8 cellular contexts compared by ENCODE assay signal in the genomic region with DNA sequence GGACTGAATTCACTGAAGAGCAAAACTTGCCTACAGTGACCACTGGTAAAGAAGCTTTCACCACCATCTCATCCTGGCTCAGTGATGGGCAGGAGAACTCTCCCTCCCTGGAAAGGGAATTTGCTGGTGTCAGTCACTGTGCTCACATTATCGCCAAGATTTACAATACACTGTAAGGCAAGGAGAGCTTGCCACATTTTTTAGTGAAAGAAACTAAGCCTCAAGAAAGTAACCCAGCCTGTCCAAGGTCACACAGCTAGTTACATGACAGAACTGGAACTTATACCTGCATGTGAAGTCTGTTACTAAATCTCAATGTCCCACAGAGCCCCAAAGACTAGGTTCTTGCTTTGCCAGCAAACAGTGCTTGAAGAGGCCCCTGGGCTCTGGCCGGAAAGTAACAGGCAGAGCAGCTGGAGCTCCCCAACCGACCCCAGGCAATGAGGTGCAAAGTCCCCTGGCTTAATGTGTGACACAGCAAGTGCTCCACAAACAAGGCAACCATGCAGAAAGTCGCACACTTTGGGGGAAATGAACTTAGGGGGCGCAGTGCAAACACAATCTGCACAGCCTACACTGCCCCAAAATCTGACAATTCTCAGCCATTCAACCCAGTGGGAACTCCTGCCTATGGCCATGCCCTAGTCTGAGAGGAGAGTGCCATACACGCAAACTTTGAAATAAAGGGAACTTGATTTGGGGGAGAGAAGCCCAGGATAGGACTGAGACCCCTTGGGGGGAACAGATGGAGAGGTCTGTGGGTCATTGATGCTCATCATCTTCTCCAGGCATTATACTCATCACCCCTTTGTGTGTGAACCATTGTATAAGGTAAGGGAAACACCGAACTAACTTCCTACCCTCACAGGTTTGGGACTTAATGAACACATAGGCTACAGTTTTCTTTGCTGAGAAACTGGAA. TPM values are rescaled to one million over a fixed set of nuclear protein-coding genes. Genes with fewer than 3 reads are reported as not detected.
DNase-seq lines count a peak whose midpoint lies in the region; ATAC-seq lines count a peak whose summit lies in the region.

No MANE protein-coding gene starts in this region.

- CTCF ChIA-PET in CD4-positive, alpha-beta memory T cell (lab: Charles Lee; ENCODE audit: partially characterized antibody), result interaction anchor here (1.0 to 13.8 kb wide), 8 partner anchors 15 to 108 kb away, joined by 3 to 581 read pairs (median 5); no protein-coding TSS in a partner anchor

- POLR2A ChIA-PET in CD4-positive, alpha-beta memory T cell (lab: Charles Lee; ENCODE audit: partially characterized antibody), result interaction anchor here (0.9 to 8.6 kb wide), 9 partner anchors 10 to 60 kb away, joined by 3 to 166 read pairs (median 10); no protein-coding TSS in a partner anchor

- H3K27me3 ChIP-seq in CD4-positive, alpha-beta memory T cell (ENCODE audit: insufficient read depth, low read length), result no peaks in the 10 kb centered on the region

- peak overlapping the region; percentile 96 for H3K27ac ChIP-seq in CD4-positive, alpha-beta memory T cell (ENCODE audit: low read depth, low read length)

- H3K9me3 Mint-ChIP-seq in CD4-positive, alpha-beta memory T cell, result no peaks in the 10 kb centered on the region
- H3K9me3 Mint-ChIP-seq in activated naive CD4-positive, alpha-beta T cell treated with anti-CD3 and anti-CD28 coated beads, Interleukin-2, amount 50 U/mL, for 24 hours, result no peaks in the 10 kb centered on the region
- no peaks in the 10 kb centered on the region for H3K9me3 Mint-ChIP-seq in immature natural killer cell

- ATAC-seq in HG03439 (IDR thresholded peaks at IDR 0.05; ENCODE audit: unreplicated experiment), result no peak

- peak overlapping the region; percentile 89 to 97 (median 94) for H3K4me3 Mint-ChIP-seq in CD4-positive, alpha-beta memory T cell
- H3K4me3 Mint-ChIP-seq in activated naive CD4-positive, alpha-beta T cell treated with anti-CD3 and anti-CD28 coated beads, Interleukin-2, amount 50 U/mL, for 24 hours, result peak overlapping the region; percentile 94
- H3K4me3 Mint-ChIP-seq in immature natural killer cell, result peak overlapping the region; percentile 97 to 98 (median 97)

- intact Hi-C loops in CD4-positive, alpha-beta memory T cell (cut with micrococcal nuclease), result loop anchor here (5.0 kb wide), 2 partner anchors 108 to 173 kb away; a partner anchor contains a TSS

- peaks cover 53 to 74% (median 64%) of the 10 kb centered on the region in 4 donors for H3K4me1 Mint-ChIP-seq in CD4-positive, alpha-beta memory T cell
- H3K4me1 Mint-ChIP-seq in activated naive CD4-positive, alpha-beta T cell treated with anti-CD3 and anti-CD28 coated beads, Interleukin-2, amount 50 U/mL, for 24 hours, result peaks cover 33% of the 10 kb centered on the region
- H3K4me1 Mint-ChIP-seq in immature natural killer cell, result peaks cover 73 to 75% of the 10 kb centered on the region in 2 donors

- H3K36me3 Mint-ChIP-seq in CD4-positive, alpha-beta memory T cell, result peaks cover 19 to 34% of the 10 kb centered on the region in 2 donors
- H3K36me3 Mint-ChIP-seq in activated naive CD4-positive, alpha-beta T cell treated with anti-CD3 and anti-CD28 coated beads, Interleukin-2, amount 50 U/mL, for 24 hours, result peaks cover 51% of the 10 kb centered on the region
- peaks cover 9 to 27% (median 20%) of the 10 kb centered on the region in 3 donors for H3K36me3 Mint-ChIP-seq in immature natural killer cell

- H3K36me3 ChIP-seq in CD4-positive, alpha-beta memory T cell (ENCODE audit: insufficient read depth, low read length), result no peaks in the 10 kb centered on the region

- peak overlapping the region; percentile 86 to 98 (median 96) for H3K27ac Mint-ChIP-seq in CD4-positive, alpha-beta memory T cell
- peak overlapping the region; percentile 85 for H3K27ac Mint-ChIP-seq in activated naive CD4-positive, alpha-beta T cell treated with anti-CD3 and anti-CD28 coated beads, Interleukin-2, amount 50 U/mL, for 24 hours
- H3K27ac Mint-ChIP-seq in immature natural killer cell, result peak overlapping the region; percentile 91 to 99 (median 97)

- no peaks in the 10 kb centered on the region for H3K9me3 ChIP-seq in CD4-positive, alpha-beta memory T cell (ENCODE audit: control insufficient read depth in 1 of 2, low read length in 2 of 2)

- no peaks in the 10 kb centered on the region for H3K27me3 Mint-ChIP-seq in CD4-positive, alpha-beta memory T cell
- H3K27me3 Mint-ChIP-seq in activated naive CD4-positive, alpha-beta T cell treated with anti-CD3 and anti-CD28 coated beads, Interleukin-2, amount 50 U/mL, for 24 hours, result no peaks in the 10 kb centered on the region
- H3K27me3 Mint-ChIP-seq in immature natural killer cell (ENCODE audit: low read depth in 3 of 3), result peaks cover 9 to 11% (median 9%) of the 10 kb centered on the region in 3 donors

- peaks cover 59% of the 10 kb centered on the region for H3K4me1 ChIP-seq in CD4-positive, alpha-beta memory T cell (ENCODE audit: insufficient read depth, low read length)

- peak in 1 of 5 donors; percentile 15 for DNase-seq in CD4-positive, alpha-beta memory T cell
- DNase-seq in HPDE6-E6E7 (ENCODE audit: extremely low spot score) (peak; percentile 16), immature natural killer cell (peak; percentile 35 to 42 (median 36)), GM19238 (ENCODE audit: insufficient read length, low spot score) (no peak)
- DNase-seq in stimulated activated CD8-positive, alpha-beta memory T cell treated with anti-CD3 and anti-CD28 coated beads, Interleukin-4, amount 100 ng/mL, for 48 hours, result peak; percentile 53
- DNase-seq in activated CD4-positive, CD25-positive, alpha-beta regulatory T cell treated with anti-CD3 and anti-CD28 coated beads, Interleukin-2, amount 50 U/mL, for 72 hours, result no peak

- H3K4me3 ChIP-seq in CD4-positive, alpha-beta memory T cell (ENCODE audit: low read length in 2 of 2), result peak overlapping the region; percentile 92 to 99

RNA-seq across cellular contexts. Expression of gene BCL2L1, which starts 1.9 kb away (rescaled TPM):
- total RNA-seq in CD4-positive, alpha-beta memory T cell, result 10 to 100 TPM; 20.3 to 20.8 TPM
- 10 to 100 TPM; 22.8 to 26.1 TPM for polyA plus RNA-seq in CD4-positive, alpha-beta memory T cell
- 10 to 100 TPM; 30.9 to 60.4 (median 39.3) TPM for polyA plus RNA-seq in immature natural killer cell

RNA-seq across cellular contexts. Expression of gene TPX2, which starts 18.3 kb away (rescaled TPM):
- under 1 TPM; 0.30 to 0.44 TPM for total RNA-seq in CD4-positive, alpha-beta memory T cell
- under 1 TPM; 0.76 to 0.85 TPM for polyA plus RNA-seq in CD4-positive, alpha-beta memory T cell
- 1 to 10 TPM; 1.2 to 3.0 (median 1.8) TPM for polyA plus RNA-seq in immature natural killer cell

Comparison
In these comparisons a context has a peak if more than half of its experiments do, and no peak if none do; other contexts are left out.
1. DNase-seq: peak in HPDE6-E6E7 (single experiment), immature natural killer cell (3 of 3) and stimulated activated CD8-positive, alpha-beta memory T cell treated with anti-CD3 and anti-CD28 coated beads, Interleukin-4, amount 100 ng/mL, for 48 hours (single experiment); none in GM19238 (single experiment) and activated CD4-positive, CD25-positive, alpha-beta regulatory T cell treated with anti-CD3 and anti-CD28 coated beads, Interleukin-2, amount 50 U/mL, for 72 hours (single experiment).
2. Peak in every context shown above with its lines, with median percentiles within 50 percentile points of each other: H3K27ac Mint-ChIP-seq and H3K4me3 Mint-ChIP-seq.